In the genomic region with DNA sequence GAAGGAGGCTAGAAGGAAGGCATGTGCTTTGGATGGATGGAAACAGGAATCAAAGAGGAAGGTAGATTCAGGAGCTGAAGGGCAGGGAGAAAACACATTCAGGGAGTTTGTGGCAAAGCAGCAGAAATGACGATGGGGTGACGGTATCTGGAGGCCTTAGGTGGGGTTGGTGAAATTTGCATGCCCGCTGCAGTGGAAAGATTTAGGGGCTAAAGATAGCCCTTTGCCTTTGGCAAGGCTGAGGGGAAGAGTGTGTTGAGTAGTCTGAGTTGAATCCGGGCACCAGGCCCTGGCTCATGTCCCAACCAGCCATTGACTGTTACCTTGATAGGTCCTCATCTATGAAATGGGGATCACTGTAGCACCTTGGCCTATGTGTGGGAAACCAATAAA, we compare ENCODE assay signal across 8 cellular contexts. TPM values are rescaled to one million over a fixed set of nuclear protein-coding genes. Genes with fewer than 3 reads are reported as not detected.
DNase-seq lines count a peak whose midpoint lies in the region; ATAC-seq and TF ChIP-seq lines count a peak whose summit lies in the region.

No MANE protein-coding gene starts in this region.

- ATAC-seq in GM21367 (IDR thresholded peaks at IDR 0.05; ENCODE audit: unreplicated experiment) (no peak), GM19455 (IDR thresholded peaks at IDR 0.05; ENCODE audit: unreplicated experiment) (no peak)

- H3K4me3 ChIP-seq in adipocyte (ENCODE audit: low read length) (peak overlapping the region; percentile 88), thyroid gland (replicated peaks in 1 of 3) (no peak overlapping the region)

- peak overlapping the region; percentile 92 for H3K9ac ChIP-seq in adipocyte (ENCODE audit: low read length)

- WGBS in thyroid gland, 2 donors: 54 to 63% methylated on average over 4 of the region's 4 CpGs

- peaks cover 2% of the 10 kb centered on the region for H3K27me3 Mint-ChIP-seq in activated CD4-positive, alpha-beta T cell treated with anti-CD3 and anti-CD28 coated beads, Interleukin-2, amount 10 ng/mL, durations not matched to agents 24 days and 14 days
- peaks cover 18 to 28% (median 27%) of the 10 kb centered on the region in 3 donors for H3K27me3 Mint-ChIP-seq in immature natural killer cell (ENCODE audit: low read depth in 3 of 3)

- H3K36me3 Mint-ChIP-seq in activated CD4-positive, alpha-beta T cell treated with anti-CD3 and anti-CD28 coated beads, Interleukin-2, amount 10 ng/mL, durations not matched to agents 24 days and 14 days (ENCODE audit: low read depth): peaks cover 36% of the 10 kb centered on the region
- peaks cover 10 to 14% (median 12%) of the 10 kb centered on the region in 3 donors for H3K36me3 Mint-ChIP-seq in immature natural killer cell

- H3K9me3 ChIP-seq in adipocyte (ENCODE audit: control insufficient read depth, low read length): no peaks in the 10 kb centered on the region
- no peaks in the 10 kb centered on the region for H3K9me3 ChIP-seq in thyroid gland

- H3K27me3 ChIP-seq in adipocyte (replicated peaks; ENCODE audit: control insufficient read depth, insufficient read depth, low read length): no peaks in the 10 kb centered on the region
- H3K27me3 ChIP-seq in thyroid gland: no peaks in the 10 kb centered on the region

- no peak for DNase-seq in activated CD4-positive, alpha-beta T cell treated with anti-CD3 and anti-CD28 coated beads, Interleukin-2, amount 10 ng/mL, durations not matched to agents 24 days and 14 days
- no peak for DNase-seq in activated CD4-positive, alpha-beta T cell treated with anti-CD3 and anti-CD28 coated beads, Interleukin-2, amount 50 U/mL, for 4 hours
- DNase-seq in adipocyte (ENCODE audit: low read depth) (no peak), immature natural killer cell (no peak), thyroid gland (peak; percentile 36 to 40), AG08395 (ENCODE audit: low spot score) (no peak)

- peak overlapping the region; percentile 92 for H3K4me3 Mint-ChIP-seq in activated CD4-positive, alpha-beta T cell treated with anti-CD3 and anti-CD28 coated beads, Interleukin-2, amount 10 ng/mL, durations not matched to agents 24 days and 14 days
- H3K4me3 Mint-ChIP-seq in immature natural killer cell: peak overlapping the region; percentile 97 to 98 (median 98)

- intact Hi-C loops in activated CD4-positive, alpha-beta T cell treated with anti-CD3 and anti-CD28 coated beads, Interleukin-2, amount 10 ng/mL, durations not matched to agents 24 days and 14 days (cut with micrococcal nuclease): no loop called here
- intact Hi-C loops in thyroid gland (cut with DNase I): loop anchor here (5.0 kb wide), 1 partner anchor 59 kb away; a partner anchor contains a TSS

- H3K27ac ChIP-seq in thyroid gland: no peak overlapping the region

- no peak for TF ChIP-seq CTCF in thyroid gland (IDR thresholded peaks at IDR 0.05)

- peak overlapping the region; percentile 94 for H3K27ac Mint-ChIP-seq in activated CD4-positive, alpha-beta T cell treated with anti-CD3 and anti-CD28 coated beads, Interleukin-2, amount 10 ng/mL, durations not matched to agents 24 days and 14 days
- peak overlapping the region; percentile 97 to 100 (median 100) for H3K27ac Mint-ChIP-seq in immature natural killer cell

- peaks cover 21% of the 10 kb centered on the region for H3K36me3 ChIP-seq in adipocyte (ENCODE audit: control insufficient read depth, insufficient read depth, low read length, severe bottlenecking)
- H3K36me3 ChIP-seq in thyroid gland: peaks cover 11 to 16% of the 10 kb centered on the region in 2 donors

- H3K4me1 Mint-ChIP-seq in activated CD4-positive, alpha-beta T cell treated with anti-CD3 and anti-CD28 coated beads, Interleukin-2, amount 10 ng/mL, durations not matched to agents 24 days and 14 days: peaks cover 52% of the 10 kb centered on the region
- H3K4me1 Mint-ChIP-seq in immature natural killer cell: peaks cover 52 to 70% of the 10 kb centered on the region in 2 donors

- H3K9me3 Mint-ChIP-seq in activated CD4-positive, alpha-beta T cell treated with anti-CD3 and anti-CD28 coated beads, Interleukin-2, amount 10 ng/mL, durations not matched to agents 24 days and 14 days: no peaks in the 10 kb centered on the region
- H3K9me3 Mint-ChIP-seq in immature natural killer cell: peaks cover 0 to 2% (median 0%) of the 10 kb centered on the region in 6 donors

- H3K4me1 ChIP-seq in adipocyte (ENCODE audit: control insufficient read depth, insufficient read depth, low read length): peaks cover 47% of the 10 kb centered on the region
- H3K4me1 ChIP-seq in thyroid gland: peaks cover 33 to 35% of the 10 kb centered on the region in 2 donors

- TF ChIP-seq POLR2A in thyroid gland (IDR thresholded peaks at IDR 0.05): no peak

RNA-seq across cellular contexts. Expression of a gene that starts 1.3 kb away (rescaled TPM):
- total RNA-seq in activated CD4-positive, alpha-beta T cell treated with anti-CD3 and anti-CD28 coated beads, Interleukin-2, amount 10 ng/mL, durations not matched to agents 24 days and 14 days: 10.3 and 14.7 TPM in 2 replicates
- 1 to 10 TPM; 3.5 to 7.0 (median 5.5) TPM for polyA plus RNA-seq in immature natural killer cell
- total RNA-seq in thyroid gland: 10 to 100 TPM; 13.8 to 29.0 (median 15.4) TPM

RNA-seq across cellular contexts. Expression of a gene that starts 12.7 kb away (rescaled TPM):
- total RNA-seq in activated CD4-positive, alpha-beta T cell treated with anti-CD3 and anti-CD28 coated beads, Interleukin-2, amount 10 ng/mL, durations not matched to agents 24 days and 14 days: 57.0 and 59.9 TPM in 2 replicates
- 100 to 1,000 TPM in 1 of 3 donors, 10 to 100 TPM in 2; 60.3 to 129 (median 94.2) TPM for polyA plus RNA-seq in immature natural killer cell
- total RNA-seq in thyroid gland: 10 to 100 TPM; 27.2 to 50.8 (median 37.2) TPM

RNA-seq across cellular contexts. Expression of a gene that starts 58.0 kb away (rescaled TPM):
- total RNA-seq in activated CD4-positive, alpha-beta T cell treated with anti-CD3 and anti-CD28 coated beads, Interleukin-2, amount 10 ng/mL, durations not matched to agents 24 days and 14 days: 13.6 and 14.2 TPM in 2 replicates
- 10 to 100 TPM in 1 of 3 donors, 1 to 10 TPM in 2; 6.1 to 11.2 (median 7.0) TPM for polyA plus RNA-seq in immature natural killer cell
- total RNA-seq in thyroid gland: 10 to 100 TPM; 22.7 to 32.1 (median 26.9) TPM

Comparison
In these comparisons a context has a peak if more than half of its experiments do, and no peak if none do; other contexts are left out.
1. DNase-seq: peak in thyroid gland (2 of 2); none in activated CD4-positive, alpha-beta T cell treated with anti-CD3 and anti-CD28 coated beads, Interleukin-2, amount 10 ng/mL, durations not matched to agents 24 days and 14 days (single experiment), activated CD4-positive, alpha-beta T cell treated with anti-CD3 and anti-CD28 coated beads, Interleukin-2, amount 50 U/mL, for 4 hours (0 of 2), adipocyte (single experiment), immature natural killer cell (0 of 3) and AG08395 (single experiment).